ENCODE assay signal across 9 cellular contexts in the genomic region with DNA sequence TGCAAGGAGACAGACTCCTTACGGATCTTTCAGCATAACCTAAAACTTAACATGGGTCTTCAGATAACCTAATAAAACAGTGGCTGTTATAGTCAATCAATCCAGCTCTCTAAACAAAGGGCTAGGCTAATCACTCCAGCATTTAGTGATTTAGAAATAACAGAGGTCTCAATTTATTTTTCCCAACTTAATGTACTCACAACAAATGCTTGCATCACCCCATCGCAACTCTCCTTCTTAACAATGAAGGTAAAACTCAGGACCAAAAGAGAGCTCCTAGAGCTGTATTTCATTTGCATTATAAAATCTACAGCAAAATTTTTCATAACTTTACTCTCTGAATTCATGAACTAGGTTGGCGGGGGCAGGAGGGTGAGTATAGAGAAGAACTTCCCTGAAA. TPM values are rescaled to one million over a fixed set of nuclear protein-coding genes. Genes with fewer than 3 reads are reported as not detected.
DNase-seq lines count a peak whose midpoint lies in the region; ATAC-seq and TF ChIP-seq lines count a peak whose summit lies in the region.
"Had no signal": no experiment of that assay in that cellular context is flagged by ENCODE, and none has a peak within 500 bp of the region (broad histone marks: within the 10 kb centered on the region; RNA-seq: fewer than 3 reads in every experiment).

No MANE protein-coding gene starts in this region.

- peak overlapping the region; percentile 82 for H3K9ac ChIP-seq in iPS-18a (ENCODE audit: low read length)
- H3K9ac ChIP-seq in stomach smooth muscle (ENCODE audit: low read length in 2 of 2): peak overlapping the region; percentile 76 to 90

- H3K36me3 ChIP-seq in iPS-18a (ENCODE audit: control insufficient read depth, low read depth, low read length) (no peaks in the 10 kb centered on the region), stomach smooth muscle (ENCODE audit: control insufficient read depth in 2 of 2, insufficient read depth in 2 of 2, low read length in 2 of 2) (no peaks in the 10 kb centered on the region)

- peaks cover 14% of the 10 kb centered on the region for H3K27me3 ChIP-seq in iPS-18a (ENCODE audit: control insufficient read depth, insufficient read depth, low read length)
- no peaks in the 10 kb centered on the region for H3K27me3 ChIP-seq in stomach smooth muscle (ENCODE audit: control insufficient read depth in 1 of 2, insufficient read depth in 2 of 2, low read length in 2 of 2)

- peaks cover 7% of the 10 kb centered on the region for H3K36me3 Mint-ChIP-seq in activated CD4-positive, alpha-beta T cell treated with anti-CD3 and anti-CD28 coated beads, Interleukin-2, amount 10 ng/mL, durations not matched to agents 24 days and 14 days (ENCODE audit: low read depth)
- peaks cover 33% of the 10 kb centered on the region for H3K36me3 Mint-ChIP-seq in activated CD8-positive, alpha-beta T cell treated with anti-CD3 and anti-CD28 coated beads, Interleukin-2, amount 10 ng/mL, durations not matched to agents 7 days and 5 days (ENCODE audit: low read depth)

- no peak for TF ChIP-seq CTCF in omental fat pad (IDR thresholded peaks at IDR 0.05)

- no peaks in the 10 kb centered on the region for H3K9me3 ChIP-seq in iPS-18a (ENCODE audit: control insufficient read depth, low read depth, low read length)
- no peaks in the 10 kb centered on the region for H3K9me3 ChIP-seq in stomach smooth muscle (ENCODE audit: control insufficient read depth in 2 of 2, low read length in 2 of 2)

- POLR2A ChIA-PET in activated CD8-positive, alpha-beta T cell treated with anti-CD3 and anti-CD28 coated beads, Interleukin-2, amount 10 ng/mL, durations not matched to agents 7 days and 5 days (lab: Charles Lee): interaction anchor here (1.1 to 1.7 kb wide), 2 partner anchors 26 to 109 kb away, joined by 4 read pairs; partner anchors contain the start of genes COPS4 and THAP9

- H3K9me3 Mint-ChIP-seq in activated CD4-positive, alpha-beta T cell treated with anti-CD3 and anti-CD28 coated beads, Interleukin-2, amount 10 ng/mL, durations not matched to agents 24 days and 14 days: no peaks in the 10 kb centered on the region
- H3K9me3 Mint-ChIP-seq in activated CD8-positive, alpha-beta T cell treated with anti-CD3 and anti-CD28 coated beads, Interleukin-2, amount 10 ng/mL, durations not matched to agents 7 days and 5 days (ENCODE audit: insufficient read depth): no peaks in the 10 kb centered on the region

- no peaks in the 10 kb centered on the region for H3K27me3 Mint-ChIP-seq in activated CD4-positive, alpha-beta T cell treated with anti-CD3 and anti-CD28 coated beads, Interleukin-2, amount 10 ng/mL, durations not matched to agents 24 days and 14 days
- H3K27me3 Mint-ChIP-seq in activated CD8-positive, alpha-beta T cell treated with anti-CD3 and anti-CD28 coated beads, Interleukin-2, amount 10 ng/mL, durations not matched to agents 7 days and 5 days (ENCODE audit: low read depth): no peaks in the 10 kb centered on the region

- ATAC-seq in activated CD8-positive, alpha-beta T cell treated with anti-CD3 and anti-CD28 coated beads, Interleukin-2, amount 10 ng/mL, durations not matched to agents 7 days and 5 days: no peak
- ATAC-seq in omental fat pad (ENCODE audit: low FRiP score): no peak
- no peak for ATAC-seq in GM18517 (IDR thresholded peaks at IDR 0.05; ENCODE audit: unreplicated experiment)

- H3K27ac Mint-ChIP-seq in activated CD4-positive, alpha-beta T cell treated with anti-CD3 and anti-CD28 coated beads, Interleukin-2, amount 10 ng/mL, durations not matched to agents 24 days and 14 days: peak overlapping the region; percentile 99
- peak overlapping the region; percentile 92 for H3K27ac Mint-ChIP-seq in activated CD8-positive, alpha-beta T cell treated with anti-CD3 and anti-CD28 coated beads, Interleukin-2, amount 10 ng/mL, durations not matched to agents 7 days and 5 days

- H3K4me1 Mint-ChIP-seq in activated CD4-positive, alpha-beta T cell treated with anti-CD3 and anti-CD28 coated beads, Interleukin-2, amount 10 ng/mL, durations not matched to agents 24 days and 14 days: peaks cover 52% of the 10 kb centered on the region
- H3K4me1 Mint-ChIP-seq in activated CD8-positive, alpha-beta T cell treated with anti-CD3 and anti-CD28 coated beads, Interleukin-2, amount 10 ng/mL, durations not matched to agents 7 days and 5 days (ENCODE audit: low read depth): peaks cover 40% of the 10 kb centered on the region

- CTCF ChIA-PET in activated CD8-positive, alpha-beta T cell treated with anti-CD3 and anti-CD28 coated beads, Interleukin-2, amount 10 ng/mL, durations not matched to agents 7 days and 5 days (lab: Charles Lee): interaction anchor here (0.8 to 1.4 kb wide), 4 partner anchors 19 to 275 kb away, joined by 3 to 4 read pairs (median 3); partner anchors contain the start of genes COPS4 and COQ2

- no peak for DNase-seq in activated CD4-positive, alpha-beta T cell treated with anti-CD3 and anti-CD28 coated beads, Interleukin-2, amount 10 ng/mL, durations not matched to agents 24 days and 14 days
- DNase-seq in activated CD4-positive, alpha-beta T cell treated with anti-CD3 and anti-CD28 coated beads for 48 hours: no peak
- no peak for DNase-seq in activated CD8-positive, alpha-beta T cell treated with anti-CD3 and anti-CD28 coated beads, Interleukin-2, amount 10 ng/mL, durations not matched to agents 7 days and 5 days
- DNase-seq in omental fat pad (ENCODE audit: low spot score): no peak
- no peak for DNase-seq in stimulated activated CD4-positive, alpha-beta T cell treated with anti-CD3 and anti-CD28 coated beads, Interleukin-15, amount 100 ng/mL, for 24 hours
- DNase-seq: NCI-H187 treated with DMSO at 0.1 percent for 48 hours had no signal

- H3K4me3 ChIP-seq in iPS-18a (ENCODE audit: low read length) (peak overlapping the region; percentile 71), stomach smooth muscle (ENCODE audit: low read length in 2 of 2) (peak overlapping the region; percentile 77 to 83)

- intact Hi-C loops in activated CD4-positive, alpha-beta T cell treated with anti-CD3 and anti-CD28 coated beads, Interleukin-2, amount 10 ng/mL, durations not matched to agents 24 days and 14 days (cut with micrococcal nuclease): no loop called here

- H3K27ac ChIP-seq in iPS-18a (ENCODE audit: low read length) (no peak overlapping the region), stomach smooth muscle (ENCODE audit: low read length) (no peak overlapping the region)

- peak overlapping the region; percentile 100 for H3K4me3 Mint-ChIP-seq in activated CD4-positive, alpha-beta T cell treated with anti-CD3 and anti-CD28 coated beads, Interleukin-2, amount 10 ng/mL, durations not matched to agents 24 days and 14 days
- H3K4me3 Mint-ChIP-seq in activated CD8-positive, alpha-beta T cell treated with anti-CD3 and anti-CD28 coated beads, Interleukin-2, amount 10 ng/mL, durations not matched to agents 7 days and 5 days: peak overlapping the region; percentile 91

- H3K4me1 ChIP-seq in iPS-18a (ENCODE audit: control insufficient read depth, low read depth, low read length) (peaks cover 23% of the 10 kb centered on the region), stomach smooth muscle (ENCODE audit: control insufficient read depth, insufficient read depth, low read length) (peaks cover 13% of the 10 kb centered on the region)

RNA-seq across cellular contexts. Expression of gene LIN54, which starts 1.1 kb away (rescaled TPM):
- 25.4 and 28.8 TPM in 2 replicates for total RNA-seq in activated CD4-positive, alpha-beta T cell treated with anti-CD3 and anti-CD28 coated beads, Interleukin-2, amount 10 ng/mL, durations not matched to agents 24 days and 14 days
- total RNA-seq in activated CD8-positive, alpha-beta T cell treated with anti-CD3 and anti-CD28 coated beads, Interleukin-2, amount 10 ng/mL, durations not matched to agents 7 days and 5 days: 10 to 100 TPM; 40.2 to 42.1 TPM
- 10 to 100 TPM in 1 of 4 donors, 1 to 10 TPM in 3; 5.8 to 13.6 (median 7.7) TPM for total RNA-seq in omental fat pad

RNA-seq across cellular contexts. Expression of gene COPS4, which starts 25.5 kb away (rescaled TPM):
- 36.5 and 37.5 TPM in 2 replicates for total RNA-seq in activated CD4-positive, alpha-beta T cell treated with anti-CD3 and anti-CD28 coated beads, Interleukin-2, amount 10 ng/mL, durations not matched to agents 24 days and 14 days
- total RNA-seq in activated CD8-positive, alpha-beta T cell treated with anti-CD3 and anti-CD28 coated beads, Interleukin-2, amount 10 ng/mL, durations not matched to agents 7 days and 5 days: 10 to 100 TPM; 33.7 to 34.6 TPM
- 10 to 100 TPM; 30.3 to 47.1 (median 39.1) TPM for total RNA-seq in omental fat pad
